ENCODE assay signal across 13 cellular contexts in the genomic region with DNA sequence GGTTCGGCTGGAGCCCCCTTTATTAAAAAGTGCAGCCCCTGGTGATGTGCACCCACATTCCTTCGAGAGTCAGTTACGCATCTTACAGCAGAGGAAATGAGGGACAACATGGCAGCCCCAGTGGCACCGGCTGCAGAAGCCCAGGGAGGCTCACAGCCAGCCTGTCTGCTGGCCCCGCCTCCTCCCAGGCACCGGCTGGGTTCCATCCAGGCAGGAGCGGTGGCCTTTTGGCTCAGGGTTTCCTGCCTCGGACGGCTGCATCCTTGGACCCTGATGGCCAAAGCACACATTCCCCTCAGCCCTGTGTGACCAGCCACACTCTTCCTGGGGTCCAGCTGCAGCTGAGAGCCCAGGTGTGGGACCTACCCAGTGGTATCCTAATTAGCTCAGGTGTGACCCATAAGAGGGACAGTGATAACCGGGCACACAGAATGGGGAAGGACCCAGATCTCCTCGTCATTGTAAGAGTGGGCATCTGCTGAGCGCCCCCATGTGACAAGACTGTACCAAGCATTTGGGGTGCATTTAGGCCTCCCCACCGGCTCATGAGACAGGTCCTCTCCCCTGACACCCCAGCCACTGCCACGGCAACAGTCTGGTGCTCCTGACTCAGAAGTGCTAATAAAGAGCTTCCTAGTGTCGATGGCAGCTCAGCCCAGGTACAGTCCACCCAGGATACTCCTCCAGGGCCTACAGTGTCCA.
DNase-seq lines count a peak whose midpoint lies in the region; ATAC-seq and TF ChIP-seq lines count a peak whose summit lies in the region.
"Had no signal": no experiment of that assay in that cellular context is flagged by ENCODE, and none has a peak within 500 bp of the region (broad histone marks: within the 10 kb centered on the region; RNA-seq: fewer than 3 reads in every experiment).

No MANE protein-coding gene starts in this region.

- no peak overlapping the region for H3K4me3 ChIP-seq in epithelial cell of proximal tubule (ENCODE audit: low read depth, low read length)

- H3K9me3 Mint-ChIP-seq in nephron progenitor cell, result peaks cover 16% of the 10 kb centered on the region

- peaks cover 4% of the 10 kb centered on the region for H3K36me3 Mint-ChIP-seq in nephron progenitor cell (ENCODE audit: low read depth)

- in situ Hi-C loops in ACHN (cut with HindIII; ENCODE audit: low pct_ligation_motif_present, low pct_unique_long_range_greater_than_20kb, low sequenced_read_pairs), result no loop called here

- DNase-seq in ACHN (peak; percentile 42), M059J (ENCODE audit: low read depth) (peak; percentile 39), epithelial cell of proximal tubule (ENCODE audit: low read depth) (no peak), nephron progenitor cell (peak; percentile 38), DMS79 treated with DMSO at 0.1 percent for 48 hours (lab: John Stamatoyannopoulos, UW) (no peak), cerebellar cortex (ENCODE audit: low spot score) (no peak), OCI-M1 (lab: John Stamatoyannopoulos, UW) (no peak)
- DNase-seq: activated naive CD8-positive, alpha-beta T cell treated with anti-CD3 and anti-CD28 coated beads, Interleukin-2, amount 50 U/mL, for 24 hours; effector memory CD8-positive, alpha-beta T cell; NCI-H1048; NCI-H774; stimulated activated naive B cell treated with anti-CD40 and anti-IgM and Interleukin-4, amounts not matched to agents 10 μg/mL and 1 μg/mL and 100 μg/mL, for 72 hours had no signal

- H3K4me1 Mint-ChIP-seq in nephron progenitor cell, result peaks cover 6% of the 10 kb centered on the region
- H3K4me1 Mint-ChIP-seq: activated naive CD8-positive, alpha-beta T cell treated with anti-CD3 and anti-CD28 coated beads, Interleukin-2, amount 50 U/mL, for 24 hours had no signal

- H3K4me3 Mint-ChIP-seq in nephron progenitor cell, result no peak overlapping the region
- H3K4me3 Mint-ChIP-seq: activated naive CD8-positive, alpha-beta T cell treated with anti-CD3 and anti-CD28 coated beads, Interleukin-2, amount 50 U/mL, for 24 hours; effector memory CD8-positive, alpha-beta T cell; stimulated activated naive B cell treated with anti-CD40 and anti-IgM and Interleukin-4, amounts not matched to agents 10 μg/mL and 1 μg/mL and 100 μg/mL, for 72 hours had no signal

- H3K27ac Mint-ChIP-seq in nephron progenitor cell, result no peak overlapping the region
- H3K27ac Mint-ChIP-seq: activated naive CD8-positive, alpha-beta T cell treated with anti-CD3 and anti-CD28 coated beads, Interleukin-2, amount 50 U/mL, for 24 hours; effector memory CD8-positive, alpha-beta T cell; stimulated activated naive B cell treated with anti-CD40 and anti-IgM and Interleukin-4, amounts not matched to agents 10 μg/mL and 1 μg/mL and 100 μg/mL, for 72 hours had no signal

- peaks cover 29% of the 10 kb centered on the region for H3K27me3 Mint-ChIP-seq in nephron progenitor cell (ENCODE audit: low read depth, poor library complexity)

- no peak for ATAC-seq in HG02678 (IDR thresholded peaks at IDR 0.05; ENCODE audit: unreplicated experiment)
- ATAC-seq: activated naive CD8-positive, alpha-beta T cell treated with anti-CD3 and anti-CD28 coated beads, Interleukin-2, amount 50 U/mL, for 24 hours; effector memory CD8-positive, alpha-beta T cell; stimulated activated naive B cell treated with anti-CD40 and anti-IgM and Interleukin-4, amounts not matched to agents 10 μg/mL and 1 μg/mL and 100 μg/mL, for 72 hours had no signal

- TF ChIP-seq CTCF in epithelial cell of proximal tubule (conservative IDR thresholded peaks at IDR 0.05; ENCODE audit: low read depth, low read length), result peak; percentile 13
- no peak for TF ChIP-seq CTCF in nephron progenitor cell (IDR thresholded peaks at IDR 0.05)

Comparison
In these comparisons a context has a peak if more than half of its experiments do, and no peak if none do; other contexts are left out.
1. DNase-seq: peak in ACHN (single experiment), M059J (single experiment) and nephron progenitor cell (single experiment); none in epithelial cell of proximal tubule (single experiment), DMS79 treated with DMSO at 0.1 percent for 48 hours (single experiment), cerebellar cortex (single experiment) and OCI-M1 (single experiment).